In the genomic region with DNA sequence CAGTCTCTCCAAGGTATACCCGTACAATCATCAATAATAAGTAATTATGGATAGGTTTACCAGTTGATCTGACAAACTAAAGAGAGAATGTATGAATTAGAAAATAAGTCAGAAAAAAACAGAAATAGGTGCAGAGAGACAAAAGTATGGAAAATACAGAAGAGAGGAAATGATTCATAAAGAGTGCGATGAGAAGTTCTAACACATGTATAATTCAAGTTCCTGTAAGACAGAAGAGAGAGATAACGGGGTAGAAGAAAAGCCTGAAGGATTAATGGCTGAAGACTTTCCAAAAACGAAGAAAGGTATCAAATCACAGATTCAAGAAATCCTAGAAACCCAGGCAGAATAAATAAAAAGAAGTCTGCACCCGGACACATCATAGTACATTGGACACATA, we compare ENCODE assay signal across 16 cellular contexts.
"Had no signal": no experiment of that assay in that cellular context is flagged by ENCODE, and none has a peak within 500 bp of the region (broad histone marks: within the 10 kb centered on the region; RNA-seq: fewer than 3 reads in every experiment).

No MANE protein-coding gene starts in this region.

- H3K9me3 Mint-ChIP-seq: activated B cell treated with CpG ODN at 0.5 μM for 24 hours; activated CD4-positive, alpha-beta T cell treated with anti-CD3 and anti-CD28 coated beads, Interleukin-2, amount 10 ng/mL, durations not matched to agents 7 days and 5 days; naive thymus-derived CD8-positive, alpha-beta T cell had no signal

- H3K27ac Mint-ChIP-seq: activated B cell treated with CpG ODN at 0.5 μM for 24 hours; activated CD4-positive, alpha-beta T cell treated with anti-CD3 and anti-CD28 coated beads, Interleukin-2, amount 10 ng/mL, durations not matched to agents 7 days and 5 days; brain; T-helper 17 cell had no signal

- H3K4me1 Mint-ChIP-seq: activated B cell treated with CpG ODN at 0.5 μM for 24 hours, brain had no signal

- DNase-seq: activated B cell treated with CpG ODN at 0.5 μM for 24 hours; activated CD4-positive, alpha-beta T cell treated with anti-CD3 and anti-CD28 coated beads, Interleukin-2, amount 10 ng/mL, durations not matched to agents 7 days and 5 days; caudate nucleus; dorsolateral prefrontal cortex; foreskin keratinocyte; left colon; lower lobe of right lung; naive thymus-derived CD8-positive, alpha-beta T cell; ovary; psoas muscle; right cardiac atrium; stimulated activated CD4-positive, alpha-beta T cell treated with anti-CD3 and anti-CD28 coated beads, Interleukin-2, amount 100 ng/mL, for 24 hours; stimulated activated naive CD4-positive, alpha-beta T cell treated with Interleukin-2 at 50 U/mL for 16 hours; T-helper 17 cell; trophoblast cell had no signal

- H3K27me3 Mint-ChIP-seq: activated B cell treated with CpG ODN at 0.5 μM for 24 hours; naive thymus-derived CD8-positive, alpha-beta T cell; T-helper 17 cell had no signal

- ATAC-seq: foreskin keratinocyte; left colon; lower lobe of right lung; naive thymus-derived CD8-positive, alpha-beta T cell; psoas muscle; right cardiac atrium; T-helper 17 cell had no signal

- H3K36me3 Mint-ChIP-seq: brain; naive thymus-derived CD8-positive, alpha-beta T cell had no signal

- H3K4me3 Mint-ChIP-seq: activated B cell treated with CpG ODN at 0.5 μM for 24 hours; activated CD4-positive, alpha-beta T cell treated with anti-CD3 and anti-CD28 coated beads, Interleukin-2, amount 10 ng/mL, durations not matched to agents 7 days and 5 days; brain; naive thymus-derived CD8-positive, alpha-beta T cell; T-helper 17 cell had no signal
